Comparison of ENCODE assay signal across 13 cellular contexts in the genomic region with DNA sequence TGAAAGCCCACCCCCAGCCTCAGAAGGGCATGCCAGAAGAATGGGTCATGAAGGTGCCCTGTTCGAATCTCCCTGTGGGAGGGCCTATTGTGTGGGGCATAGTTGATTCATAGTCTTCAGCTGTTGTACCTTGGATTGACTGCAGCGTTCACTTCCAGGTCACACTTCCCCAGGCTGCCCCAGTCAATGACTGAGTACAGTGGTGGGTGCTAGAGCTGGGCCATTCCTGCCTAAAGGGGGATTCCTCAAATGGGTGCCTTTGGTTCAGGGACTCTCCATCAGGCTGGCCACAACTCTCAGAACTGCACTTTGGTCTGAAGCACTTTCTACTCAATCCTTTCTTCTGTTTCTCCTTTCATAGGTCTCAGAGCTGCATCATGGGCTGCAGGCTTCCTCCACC.
A peak's percentile ranks its signal among the peaks of the same experiment; 100 is the strongest.
DNase-seq lines count a peak whose midpoint lies in the region; ATAC-seq and TF ChIP-seq lines count a peak whose summit lies in the region.
"Had no signal": no experiment of that assay in that cellular context is flagged by ENCODE, and none has a peak within 500 bp of the region (broad histone marks: within the 10 kb centered on the region; RNA-seq: fewer than 3 reads in every experiment).

No MANE protein-coding gene starts in this region.

- H3K27me3 ChIP-seq in BLaER1 treated with 17β-estradiol and CSF1 and Interleukin-3, amounts not matched to agents 10 nM and 100 nM, result no peaks in the 10 kb centered on the region

- peak overlapping the region in 1 of 11 experiments; percentile 73; a peak in 2 of 22 replicates for H3K9ac ChIP-seq in BLaER1 treated with 17β-estradiol and CSF1 and Interleukin-3, amounts not matched to agents 10 nM and 100 nM

- H3K9me3 ChIP-seq in BLaER1 treated with 17β-estradiol and CSF1 and Interleukin-3, amounts not matched to agents 10 nM and 100 nM (replicated peaks in 1 of 11), result no peaks in the 10 kb centered on the region
- no peaks in the 10 kb centered on the region for H3K9me3 ChIP-seq in KOPT-K1 (ENCODE audit: insufficient read depth, low read length, poor library complexity, severe bottlenecking)
- H3K9me3 ChIP-seq: mucosa of descending colon had no signal

- DNase-seq in ecto neural progenitor cell (ENCODE audit: low spot score), result no peak
- no peak for DNase-seq in coronary artery (ENCODE audit: low spot score)
- no peak for DNase-seq in NCI-H1436 treated with DMSO at 0.1 percent for 48 hours (lab: John Stamatoyannopoulos, UW)
- DNase-seq in stimulated activated CD4-positive, alpha-beta T cell treated with anti-CD3 and anti-CD28 coated beads, Interleukin-4, amount 100 ng/mL, for 1 hour, result no peak
- DNase-seq: activated T-cell treated with anti-CD3 and anti-CD28 coated beads, Interleukin-2, amount 50 U/mL, for 24 hours; head of caudate nucleus; mucosa of descending colon; MV-4-11; NK-92 treated with Interleukin-12 subunit alpha and Interleukin-12 subunit beta, amount 100 ng/mL, for 24 hours had no signal

- H4K20me1 ChIP-seq in BLaER1 treated with 17β-estradiol and CSF1 and Interleukin-3, amounts not matched to agents 10 nM and 100 nM, result no peaks in the 10 kb centered on the region

- H3K4me3 ChIP-seq in BLaER1 treated with 17β-estradiol and CSF1 and Interleukin-3, amounts not matched to agents 10 nM and 100 nM, result no peak overlapping the region
- no peak overlapping the region for H3K4me3 ChIP-seq in coronary artery
- H3K4me3 ChIP-seq: mucosa of descending colon had no signal

- TF ChIP-seq CTCF in coronary artery (IDR thresholded peaks at IDR 0.05), result no peak

- peaks cover 55 to 98% (median 73%) of the 10 kb centered on the region in 10 experiments for H3K4me1 ChIP-seq in BLaER1 treated with 17β-estradiol and CSF1 and Interleukin-3, amounts not matched to agents 10 nM and 100 nM

- no peaks in the 10 kb centered on the region for H3K36me3 ChIP-seq in BLaER1 treated with 17β-estradiol and CSF1 and Interleukin-3, amounts not matched to agents 10 nM and 100 nM
- H3K36me3 ChIP-seq in KOPT-K1 (ENCODE audit: insufficient read depth, low read length), result no peaks in the 10 kb centered on the region

- H3K4me2 ChIP-seq in BLaER1 treated with 17β-estradiol and CSF1 and Interleukin-3, amounts not matched to agents 10 nM and 100 nM, result peak overlapping the region in 7 of 11 experiments; percentile 68 to 87 (median 72); a peak in 14 of 22 replicates

- H3K27ac ChIP-seq in BLaER1 treated with 17β-estradiol and CSF1 and Interleukin-3, amounts not matched to agents 10 nM and 100 nM, result peak overlapping the region; percentile 61 to 93 (median 75); a peak in 20 of 22 replicates
- H3K27ac ChIP-seq in KOPT-K1 (ENCODE audit: low read depth, low read length, poor library complexity, severe bottlenecking) (peak overlapping the region; percentile 83), coronary artery (peak overlapping the region in 1 of 2 donors; percentile 47)

- peak; percentile 71 for ATAC-seq in GM18909 (IDR thresholded peaks at IDR 0.05; ENCODE audit: poor library complexity, unreplicated experiment)
- peak; percentile 78 for ATAC-seq in HG02759 (IDR thresholded peaks at IDR 0.05; ENCODE audit: unreplicated experiment)
- ATAC-seq: mucosa of descending colon had no signal
